17 cellular contexts compared by ENCODE assay signal in genomic region chr3:59953104-59953503, GRCh38.
DNase-seq lines count a peak whose midpoint lies in the region; ATAC-seq, FAIRE-seq and TF ChIP-seq lines count a peak whose summit lies in the region.
"Had no signal": no experiment of that assay in that cellular context is flagged by ENCODE, and none has a peak within 500 bp of the region (broad histone marks: within the 10 kb centered on the region; RNA-seq: fewer than 3 reads in every experiment).

No MANE protein-coding gene starts in this region.

- WGBS in H1 (ENCODE audit: extremely low coverage in 1 of 2, insufficient coverage in 1 of 2, insufficient read length in 1 of 2, insufficient replicate concordance in 2 of 2, low coverage in 1 of 2, low lambda C conversion rate in 2 of 2, missing lambda C conversion rate in 1 of 2), 2 experiments = 97% methylated on average over 7 of the region's 7 CpGs; no CpG with 5 or more reads in 1 of the 2 experiments

- H3K14ac ChIP-seq in H1 (ENCODE audit: insufficient read length) = no peak overlapping the region

- CTCF ChIA-PET in activated CD4-positive, alpha-beta T cell treated with anti-CD3 and anti-CD28 coated beads for 36 hours (lab: Charles Lee) = no interaction called here
- CTCF ChIA-PET in H1 (lab: Charles Lee; ENCODE audit: partially characterized antibody) = no interaction called here

- no peak overlapping the region for H2BK12ac ChIP-seq in H1 (ENCODE audit: low read depth, low read length)

- no peak overlapping the region for H3K4me2 ChIP-seq in H1 (ENCODE audit: insufficient read depth in 1 of 2, low read depth in 2 of 2, low read length in 2 of 2)
- H3K4me2 ChIP-seq: A549, BLaER1 had no signal

- no peaks in the 10 kb centered on the region for H4K20me1 ChIP-seq in H1 (replicated peaks in 1 of 2; ENCODE audit: control insufficient read depth in 1 of 2, insufficient read depth in 2 of 2, low read length in 2 of 2)
- H4K20me1 ChIP-seq: BLaER1 had no signal

- H2BK20ac ChIP-seq in H1 (ENCODE audit: low read length) = no peak overlapping the region

- no peak overlapping the region for H2AK5ac ChIP-seq in H1 (ENCODE audit: low read depth, low read length)

- H3K23ac ChIP-seq in H1 (ENCODE audit: insufficient read length) = no peak overlapping the region

- H2AFZ ChIP-seq in H1 (ENCODE audit: low read length) = no peak overlapping the region

- no peak overlapping the region for H2BK120ac ChIP-seq in H1 (replicated peaks; ENCODE audit: low read depth, low read length)

- no peak for TF ChIP-seq POLR2A in H1 (IDR thresholded peaks at IDR 0.05; ENCODE audit: control extremely low read depth in 1 of 2, low read depth in 2 of 2, low read length in 2 of 2)

- no peaks in the 10 kb centered on the region for H3K4me1 ChIP-seq in H1 (replicated peaks in 1 of 4; ENCODE audit: control insufficient read depth in 3 of 4, insufficient read depth in 4 of 4, low read length in 3 of 4)
- H3K4me1 ChIP-seq: A549, BLaER1, HAP-1 had no signal

- H3K4me3 ChIP-seq in H1 (ENCODE audit: extremely low read depth in 1 of 4, insufficient read depth in 2 of 4, low read depth in 3 of 4, low read length in 4 of 4) = no peak overlapping the region
- H3K4me3 ChIP-seq: A549, BLaER1, GM12878, HAP-1 had no signal

- no peak overlapping the region for H2BK15ac ChIP-seq in H1 (ENCODE audit: low read length)

- no peak overlapping the region for H2BK5ac ChIP-seq in H1 (ENCODE audit: low read depth, low read length)

- no peak overlapping the region for H3K18ac ChIP-seq in H1 (ENCODE audit: extremely low read depth, low read length)

- TF ChIP-seq CTCF in H1 (IDR thresholded peaks at IDR 0.05; ENCODE audit: control extremely low read depth in 1 of 3, insufficient read depth in 1 of 3, low read depth in 1 of 3, low read length in 3 of 3) = no peak

- intact Hi-C loops in activated CD4-positive, alpha-beta T cell treated with anti-CD3 and anti-CD28 coated beads for 36 hours (cut with DNase I, micrococcal nuclease) = no loop called here

- H3K56ac ChIP-seq in H1 (replicated peaks; ENCODE audit: insufficient read length, low read depth, low read length) = no peak overlapping the region

- TF ChIP-seq RAD21 in H1 (IDR thresholded peaks at IDR 0.05 in 1 of 2, conservative IDR thresholded peaks at IDR 0.05 in 1 of 2; ENCODE audit: low read depth in 2 of 2, low read length in 2 of 2) = no peak

- peaks cover 34% of the 10 kb centered on the region for H3K4me1 Mint-ChIP-seq in activated CD4-positive, alpha-beta T cell treated with anti-CD3 and anti-CD28 coated beads for 36 hours
- peaks cover 2% of the 10 kb centered on the region for H3K4me1 Mint-ChIP-seq in activated naive CD8-positive, alpha-beta T cell treated with anti-CD3 and anti-CD28 coated beads, Interleukin-2, amount 50 U/mL, for 24 hours
- H3K4me1 Mint-ChIP-seq in activated naive CD8-positive, alpha-beta T cell treated with anti-CD3 and anti-CD28 coated beads for 36 hours = no peaks in the 10 kb centered on the region
- H3K4me1 Mint-ChIP-seq: CD14-positive monocyte had no signal

- H3K27ac ChIP-seq in H1 (ENCODE audit: low read depth, low read length) = no peak overlapping the region
- H3K27ac ChIP-seq: 22Rv1, A549, BLaER1, HL-60 had no signal

- no peak overlapping the region for H3K4me3 Mint-ChIP-seq in activated CD4-positive, alpha-beta T cell treated with anti-CD3 and anti-CD28 coated beads for 36 hours
- no peak overlapping the region for H3K4me3 Mint-ChIP-seq in activated naive CD8-positive, alpha-beta T cell treated with anti-CD3 and anti-CD28 coated beads, Interleukin-2, amount 50 U/mL, for 24 hours
- H3K4me3 Mint-ChIP-seq in activated naive CD8-positive, alpha-beta T cell treated with anti-CD3 and anti-CD28 coated beads for 36 hours = no peak overlapping the region
- H3K4me3 Mint-ChIP-seq: CD14-positive monocyte had no signal

- POLR2A ChIA-PET in activated CD4-positive, alpha-beta T cell treated with anti-CD3 and anti-CD28 coated beads for 36 hours (lab: Charles Lee) = no interaction called here
- POLR2A ChIA-PET in H1 (lab: Charles Lee; ENCODE audit: partially characterized antibody) = no interaction called here

- no peaks in the 10 kb centered on the region for H3K9me3 Mint-ChIP-seq in activated CD4-positive, alpha-beta T cell treated with anti-CD3 and anti-CD28 coated beads for 36 hours (ENCODE audit: low read depth)
- H3K9me3 Mint-ChIP-seq in activated naive CD8-positive, alpha-beta T cell treated with anti-CD3 and anti-CD28 coated beads, Interleukin-2, amount 50 U/mL, for 24 hours = peaks cover 10% of the 10 kb centered on the region
- peaks cover 9% of the 10 kb centered on the region for H3K9me3 Mint-ChIP-seq in activated naive CD8-positive, alpha-beta T cell treated with anti-CD3 and anti-CD28 coated beads for 36 hours

- no peaks in the 10 kb centered on the region for H3K36me3 ChIP-seq in H1 (ENCODE audit: control insufficient read depth in 2 of 4, insufficient read depth in 4 of 4, low read length in 3 of 4)
- H3K36me3 ChIP-seq: BLaER1, HAP-1 had no signal

- H3K79me1 ChIP-seq in H1 (ENCODE audit: low read depth, low read length) = no peaks in the 10 kb centered on the region

- no peaks in the 10 kb centered on the region for H3K79me2 ChIP-seq in H1 (ENCODE audit: control insufficient read depth in 1 of 2, insufficient read depth in 2 of 2, low read length in 2 of 2)

- H4K91ac ChIP-seq in H1 (replicated peaks; ENCODE audit: insufficient read length, low read length) = no peak overlapping the region

- H3K27me3 Mint-ChIP-seq in activated CD4-positive, alpha-beta T cell treated with anti-CD3 and anti-CD28 coated beads for 36 hours = no peaks in the 10 kb centered on the region
- H3K27me3 Mint-ChIP-seq in activated naive CD8-positive, alpha-beta T cell treated with anti-CD3 and anti-CD28 coated beads, Interleukin-2, amount 50 U/mL, for 24 hours = peaks cover 2% of the 10 kb centered on the region
- no peaks in the 10 kb centered on the region for H3K27me3 Mint-ChIP-seq in activated naive CD8-positive, alpha-beta T cell treated with anti-CD3 and anti-CD28 coated beads for 36 hours
- H3K27me3 Mint-ChIP-seq: CD4-positive, alpha-beta memory T cell had no signal

- H3K4ac ChIP-seq in H1 (replicated peaks; ENCODE audit: insufficient read length, low read depth, low read length) = peak overlapping the region; percentile 53

- H4K8ac ChIP-seq in H1 (ENCODE audit: extremely low read depth, insufficient read depth, low read length) = no peak overlapping the region; the same call in 1 of the 2 replicates

- ATAC-seq in activated CD4-positive, alpha-beta T cell treated with anti-CD3 and anti-CD28 coated beads for 36 hours = peak; percentile 71
- ATAC-seq in activated naive CD8-positive, alpha-beta T cell treated with anti-CD3 and anti-CD28 coated beads, Interleukin-2, amount 50 U/mL, for 24 hours = no peak
- ATAC-seq in HG02884 (IDR thresholded peaks at IDR 0.05; ENCODE audit: unreplicated experiment) = no peak
- ATAC-seq: A549, GM12878 had no signal

- no peak for FAIRE-seq in H1 (lab: Jason Lieb, UNC)
- FAIRE-seq: A549, GM12878 had no signal

- H3K9me3 ChIP-seq in H1 (ENCODE audit: insufficient read depth in 2 of 2, low read depth in 1 of 2, low read length in 1 of 2) = no peaks in the 10 kb centered on the region
- H3K9me3 ChIP-seq: A549, BLaER1, HAP-1 had no signal

- H3K23me2 ChIP-seq in H1 (ENCODE audit: low read depth, low read length) = 0 out of 2 replicates have a peak, but pooled peaks cover 2% of the 10 kb centered on the region

- H3K9ac ChIP-seq in H1 (replicated peaks in 1 of 4; ENCODE audit: extremely low read depth in 1 of 4, low read depth in 3 of 4, low read length in 3 of 4) = no peak overlapping the region
- H3K9ac ChIP-seq: BLaER1 had no signal

- peaks cover 33% of the 10 kb centered on the region for H3K36me3 Mint-ChIP-seq in activated CD4-positive, alpha-beta T cell treated with anti-CD3 and anti-CD28 coated beads for 36 hours (ENCODE audit: low read depth)
- H3K36me3 Mint-ChIP-seq in activated naive CD8-positive, alpha-beta T cell treated with anti-CD3 and anti-CD28 coated beads, Interleukin-2, amount 50 U/mL, for 24 hours (ENCODE audit: low read depth) = peaks cover 5% of the 10 kb centered on the region
- H3K36me3 Mint-ChIP-seq in activated naive CD8-positive, alpha-beta T cell treated with anti-CD3 and anti-CD28 coated beads for 36 hours = peaks cover 21% of the 10 kb centered on the region
- H3K36me3 Mint-ChIP-seq: CD14-positive monocyte had no signal

- no peak overlapping the region for H4K5ac ChIP-seq in H1 (ENCODE audit: insufficient read length, low read depth, low read length)

- TF ChIP-seq EP300 in H1 (IDR thresholded peaks at IDR 0.05; ENCODE audit: borderline replicate concordance in 1 of 2, low read depth in 2 of 2, low read length in 2 of 2) = no peak

- no peaks in the 10 kb centered on the region for H3K27me3 ChIP-seq in H1 (replicated peaks in 1 of 4; ENCODE audit: control insufficient read depth in 3 of 4, extremely low read depth in 1 of 4, insufficient read depth in 3 of 4, low read length in 3 of 4)
- H3K27me3 ChIP-seq: BLaER1 had no signal

- H3K27ac Mint-ChIP-seq in activated CD4-positive, alpha-beta T cell treated with anti-CD3 and anti-CD28 coated beads for 36 hours = no peak overlapping the region
- peak overlapping the region; percentile 0 for H3K27ac Mint-ChIP-seq in activated naive CD8-positive, alpha-beta T cell treated with anti-CD3 and anti-CD28 coated beads, Interleukin-2, amount 50 U/mL, for 24 hours
- H3K27ac Mint-ChIP-seq in activated naive CD8-positive, alpha-beta T cell treated with anti-CD3 and anti-CD28 coated beads for 36 hours = no peak overlapping the region
- H3K27ac Mint-ChIP-seq: CD14-positive monocyte had no signal

- no peak for DNase-seq in activated CD4-positive, alpha-beta T cell treated with anti-CD3 and anti-CD28 coated beads for 36 hours
- no peak for DNase-seq in activated CD4-positive, alpha-beta T cell treated with anti-CD3 and anti-CD28 coated beads for 4 hours
- DNase-seq in activated naive CD8-positive, alpha-beta T cell treated with anti-CD3 and anti-CD28 coated beads, Interleukin-2, amount 50 U/mL, for 24 hours = no peak
- DNase-seq in activated naive CD8-positive, alpha-beta T cell treated with anti-CD3 and anti-CD28 coated beads for 36 hours = no peak
- DNase-seq in H1 (ENCODE audit: low read depth in 1 of 2, low spot score in 2 of 2) = no peak
- no peak for DNase-seq in NCI-H226
- DNase-seq: CD4-positive, alpha-beta memory T cell; DMS79 treated with DMSO at 0.1 percent for 48 hours; GF-D8 had no signal

TF ChIP-seq in H1, 55 proteins besides CTCF, POLR2A, EP300 and RAD21:
- TF ChIP-seq CBX8 (IDR thresholded peaks at IDR 0.05; ENCODE audit: borderline replicate concordance, low read depth, low read length) (no peak), SP2 (IDR thresholded peaks at IDR 0.05; ENCODE audit: low read length) (no peak)
